ENCODE assay signal across 24 cellular contexts in the genomic region with DNA sequence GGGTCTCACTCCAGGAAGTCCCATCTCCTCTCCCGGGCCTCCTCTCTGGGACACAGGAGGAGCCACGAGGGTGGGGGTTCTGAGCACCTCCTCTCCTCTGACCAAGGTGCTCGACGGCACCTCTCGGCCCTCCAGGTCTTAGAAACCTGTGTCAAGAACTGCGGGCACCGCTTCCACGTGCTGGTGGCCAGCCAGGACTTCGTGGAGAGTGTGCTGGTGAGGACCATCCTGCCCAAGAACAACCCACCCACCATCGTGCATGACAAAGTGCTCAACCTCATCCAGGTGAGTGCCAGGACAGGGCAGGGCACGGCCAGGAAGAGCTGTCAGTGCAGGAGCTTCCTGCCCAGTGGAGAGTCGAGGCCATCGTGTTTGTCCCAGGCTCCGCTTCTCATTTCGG. TPM values are rescaled to one million over a fixed set of nuclear protein-coding genes. Genes with fewer than 3 reads are reported as not detected.
"Had no signal": no experiment of that assay in that cellular context is flagged by ENCODE, and none has a peak within 500 bp of the region (broad histone marks: within the 10 kb centered on the region; RNA-seq: fewer than 3 reads in every experiment).

No MANE protein-coding gene starts in this region.

- H3K27me3 ChIP-seq: dorsolateral prefrontal cortex, gastroesophageal sphincter, heart right ventricle, ovary, sigmoid colon, stomach, tibial artery had no signal

- H3K9me3 Mint-ChIP-seq: memory B cell; natural killer cell; stimulated activated effector memory CD8-positive, alpha-beta T cell treated with anti-CD3 and anti-CD28 coated beads, Interleukin-12 subunit alpha, Interleukin-12 subunit beta, amount 100 ng/mL, for 72 hours; type B pancreatic cell had no signal

- ATAC-seq: esophagus mucosa; gastroesophageal sphincter; natural killer cell; stimulated activated effector memory CD8-positive, alpha-beta T cell treated with anti-CD3 and anti-CD28 coated beads, Interleukin-12 subunit alpha, Interleukin-12 subunit beta, amount 100 ng/mL, for 72 hours had no signal

- H3K9me3 ChIP-seq: gastroesophageal sphincter, heart right ventricle, ovary, sigmoid colon, stomach, tibial artery had no signal

- H3K36me3 ChIP-seq: ovary had no signal

- H3K36me3 Mint-ChIP-seq: natural killer cell had no signal

- H3K4me1 Mint-ChIP-seq: memory B cell, natural killer cell had no signal

- H3K27me3 Mint-ChIP-seq: memory B cell, type B pancreatic cell had no signal

- H3K27ac Mint-ChIP-seq: memory B cell; natural killer cell; stimulated activated effector memory CD8-positive, alpha-beta T cell treated with anti-CD3 and anti-CD28 coated beads, Interleukin-12 subunit alpha, Interleukin-12 subunit beta, amount 100 ng/mL, for 72 hours; type B pancreatic cell had no signal

- DNase-seq: caudate nucleus; dorsolateral prefrontal cortex; effector CD4-positive, alpha-beta T cell; foreskin fibroblast; hippocampal formation; left colon; natural killer cell; ovary; retina; sigmoid colon; stimulated activated CD4-positive, alpha-beta T cell treated with anti-CD3 and anti-CD28 coated beads, Interleukin-2, amount 100 ng/mL, for 24 hours; stimulated activated CD4-positive, alpha-beta T cell treated with anti-CD3 and anti-CD28 coated beads, Interleukin-4, amount 100 ng/mL, for 24 hours; stimulated activated naive CD4-positive, alpha-beta T cell treated with Interleukin-2 at 50 U/mL for 16 hours; stomach had no signal

- H3K27ac ChIP-seq: dorsolateral prefrontal cortex, epithelial cell of prostate, gastroesophageal sphincter, ovary, sigmoid colon, stomach, tibial artery had no signal

- H3K4me3 ChIP-seq: dorsolateral prefrontal cortex, gastroesophageal sphincter, heart right ventricle, lung, ovary, sigmoid colon, stomach, tibial artery had no signal

- H3K4me1 ChIP-seq: gastroesophageal sphincter, sigmoid colon, tibial artery had no signal

- H3K4me3 Mint-ChIP-seq: memory B cell; natural killer cell; stimulated activated effector memory CD8-positive, alpha-beta T cell treated with anti-CD3 and anti-CD28 coated beads, Interleukin-12 subunit alpha, Interleukin-12 subunit beta, amount 100 ng/mL, for 72 hours; type B pancreatic cell had no signal

RNA-seq across cellular contexts. Expression of a gene that starts 58.0 kb away (rescaled TPM):
- polyA plus RNA-seq: neural cell had no signal
